1 cellular context compared by ENCODE assay signal in the genomic region with DNA sequence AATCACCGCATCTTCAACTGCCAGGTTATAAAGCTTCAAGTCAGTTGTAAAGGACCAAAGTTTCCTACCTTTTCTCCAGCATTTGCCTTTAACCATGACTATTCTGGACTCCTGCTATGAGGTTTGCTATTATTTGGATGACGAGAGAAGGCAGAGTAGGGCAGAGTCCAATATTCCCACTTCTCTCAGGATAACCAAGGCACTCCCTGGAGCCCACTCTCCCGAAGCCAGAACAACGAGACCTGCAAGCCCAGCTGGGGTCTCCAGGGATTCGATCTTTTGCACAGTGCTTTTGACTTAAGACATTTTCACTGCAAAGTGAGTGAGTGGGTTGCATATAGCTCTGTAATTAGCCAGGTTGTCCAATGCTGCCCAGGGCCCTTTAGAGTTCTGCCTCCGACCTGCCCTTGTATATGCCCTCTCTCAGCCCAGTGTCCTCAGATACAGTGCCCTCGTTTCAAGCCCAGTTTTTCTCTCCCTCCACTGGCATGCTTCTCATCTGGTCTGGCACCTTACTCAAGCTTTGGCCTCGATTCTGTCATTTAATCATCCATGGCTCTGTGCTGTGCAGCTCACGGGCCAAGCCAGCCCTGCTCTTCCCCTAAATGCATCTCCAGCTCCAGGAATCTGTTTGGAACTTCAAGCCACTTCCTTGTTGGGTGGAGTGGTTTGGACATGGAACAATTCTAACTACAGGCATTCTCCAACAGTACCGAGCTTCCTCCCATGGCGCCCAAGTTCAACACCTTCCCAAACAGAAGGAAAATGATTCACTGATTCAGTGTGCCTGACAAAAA.
TF ChIP-seq lines count a peak whose summit lies in the region.

No MANE protein-coding gene starts in this region.

TF ChIP-seq in H1, 55 proteins besides CTCF, POLR2A, EP300 and RAD21:
- TF ChIP-seq, protein P1, sequence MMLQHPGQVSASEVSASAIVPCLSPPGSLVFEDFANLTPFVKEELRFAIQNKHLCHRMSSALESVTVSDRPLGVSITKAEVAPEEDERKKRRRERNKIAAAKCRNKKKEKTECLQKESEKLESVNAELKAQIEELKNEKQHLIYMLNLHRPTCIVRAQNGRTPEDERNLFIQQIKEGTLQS (IDR thresholded peaks at IDR 0.05; ENCODE audit: insufficient read depth, low read depth, low read length) = no peak
- TF ChIP-seq SIRT6 (IDR thresholded peaks at IDR 0.05; ENCODE audit: low read length) (no peak), EGR1 (IDR thresholded peaks at IDR 0.05; ENCODE audit: borderline replicate concordance, low read depth, low read length) (no peak), NRF1 (IDR thresholded peaks at IDR 0.05; ENCODE audit: low read depth, low read length) (no peak), SP1 (IDR thresholded peaks at IDR 0.05; ENCODE audit: low read depth, low read length) (no peak), SP2 (IDR thresholded peaks at IDR 0.05; ENCODE audit: low read length) (no peak), TBP (IDR thresholded peaks at IDR 0.05; ENCODE audit: low read depth, low read length) (no peak), SRF (IDR thresholded peaks at IDR 0.05; ENCODE audit: low read depth, low read length) (no peak), BACH1 (IDR thresholded peaks at IDR 0.05; ENCODE audit: low read length) (no peak), CTBP2 (IDR thresholded peaks at IDR 0.05; ENCODE audit: borderline replicate concordance, insufficient read depth, insufficient read length, low read length) (no peak)
